ENCODE assay signal across 1 cellular context in genomic region chr7:100177040-100178001, GRCh38.
TF ChIP-seq lines count a peak whose summit lies in the region.

Gene GPC2, minus strand, starts transcription at chr7:100177381. Its CDS starts 182 bp downstream, at chr7:100177199.
Gene STAG3, plus strand, starts transcription at chr7:100177918. Its CDS starts 2,639 bp downstream, at chr7:100180557.

TF ChIP-seq in HepG2, 621 proteins besides CTCF, POLR2A, EP300 and RAD21 (continued from another document and continues in another):
- TF ChIP-seq ZFYVE20 (CRISPR knock-in tag; IDR thresholded peaks at IDR 0.05; ENCODE audit: borderline replicate concordance, low read depth) (peak; percentile 84; the same call in 1 of the 2 replicates), SP4 (CRISPR knock-in tag; IDR thresholded peaks at IDR 0.05) (peak; percentile 83), HNRNPUL1 (IDR thresholded peaks at IDR 0.05; ENCODE audit: low read depth, low read length) (no peak), ZNF776 (CRISPR knock-in tag; IDR thresholded peaks at IDR 0.05) (0 out of 2 replicates have a peak, but pooled peaks have one; percentile 24), ZNF724P (CRISPR knock-in tag; IDR thresholded peaks at IDR 0.05; ENCODE audit: borderline replicate concordance) (0 out of 2 replicates have a peak, but pooled peaks have one; percentile 35), HIVEP1 (CRISPR knock-in tag; IDR thresholded peaks at IDR 0.05) (peak; percentile 52; the same call in 1 of the 2 replicates), ZFY (CRISPR knock-in tag; IDR thresholded peaks at IDR 0.05) (peak; percentile 20; the same call in 1 of the 2 replicates), ZNF891 (CRISPR knock-in tag; IDR thresholded peaks at IDR 0.05) (peak; percentile 81), NFAT5 (CRISPR knock-in tag; IDR thresholded peaks at IDR 0.05) (peak; percentile 83; the same call in 1 of the 2 replicates), BORCS8-MEF2B (CRISPR knock-in tag; IDR thresholded peaks at IDR 0.05) (peak; percentile 43; the same call in 1 of the 2 replicates), RBFOX2 (IDR thresholded peaks at IDR 0.05; ENCODE audit: low read depth, low read length) (0 out of 2 replicates have a peak, but pooled peaks have one; percentile 46), MXD3 (CRISPR knock-in tag; IDR thresholded peaks at IDR 0.05) (0 out of 2 replicates have a peak, but pooled peaks have one; percentile 37), CBX2 (IDR thresholded peaks at IDR 0.05; ENCODE audit: low read depth, low read length) (no peak), CBX2 (CRISPR knock-in tag; IDR thresholded peaks at IDR 0.05; ENCODE audit: low read depth) (0 out of 2 replicates have a peak, but pooled peaks have one; percentile 54), PHF8 (CRISPR knock-in tag; IDR thresholded peaks at IDR 0.05) (0 out of 2 replicates have a peak, but pooled peaks have one; percentile 34), HOXD1 (CRISPR knock-in tag; IDR thresholded peaks at IDR 0.05) (no peak), MXD4 (CRISPR knock-in tag; IDR thresholded peaks at IDR 0.05) (no peak), NCOR1 (IDR thresholded peaks at IDR 0.05; ENCODE audit: borderline replicate concordance, low read length) (no peak), NCOA1 (CRISPR knock-in tag; IDR thresholded peaks at IDR 0.05) (no peak), SRY (CRISPR knock-in tag; IDR thresholded peaks at IDR 0.05) (0 out of 2 replicates have a peak, but pooled peaks have one; percentile 63), CSRNP1 (CRISPR knock-in tag; IDR thresholded peaks at IDR 0.05) (0 out of 2 replicates have a peak, but pooled peaks have one; percentile 40), NR2C2 (CRISPR knock-in tag; IDR thresholded peaks at IDR 0.05; ENCODE audit: borderline replicate concordance) (no peak), ASH2L (IDR thresholded peaks at IDR 0.05; ENCODE audit: insufficient read length, low read depth, low read length) (peak; percentile 12), FOXJ3 (CRISPR knock-in tag; IDR thresholded peaks at IDR 0.05; ENCODE audit: borderline replicate concordance) (no peak), ZNF280B (CRISPR knock-in tag; IDR thresholded peaks at IDR 0.05; ENCODE audit: borderline replicate concordance) (0 out of 2 replicates have a peak, but pooled peaks have one; percentile 41), NBN (conservative IDR thresholded peaks at IDR 0.05) (no peak), NFYC (CRISPR knock-in tag; IDR thresholded peaks at IDR 0.05) (peak; percentile 71), ZNF710 (CRISPR knock-in tag; IDR thresholded peaks at IDR 0.05; ENCODE audit: borderline replicate concordance) (0 out of 2 replicates have a peak, but pooled peaks have one; percentile 22), ELF4 (CRISPR knock-in tag; IDR thresholded peaks at IDR 0.05; ENCODE audit: borderline replicate concordance) (no peak), PAXIP1 (CRISPR knock-in tag; conservative IDR thresholded peaks at IDR 0.05) (no peak), NFE2L1 (CRISPR knock-in tag; IDR thresholded peaks at IDR 0.05; ENCODE audit: borderline replicate concordance) (no peak), FOXA3 (CRISPR knock-in tag; IDR thresholded peaks at IDR 0.05) (no peak), NRL (CRISPR knock-in tag; IDR thresholded peaks at IDR 0.05; ENCODE audit: borderline replicate concordance) (0 out of 2 replicates have a peak, but pooled peaks have one; percentile 42), ZNF879 (CRISPR knock-in tag; IDR thresholded peaks at IDR 0.05) (no peak), SOX13 (IDR thresholded peaks at IDR 0.05) (no peak), SOX13 (CRISPR knock-in tag; conservative IDR thresholded peaks at IDR 0.05 in 1 of 2, IDR thresholded peaks at IDR 0.05 in 1 of 2) (no peak)
- TF ChIP-seq, protein P1, sequence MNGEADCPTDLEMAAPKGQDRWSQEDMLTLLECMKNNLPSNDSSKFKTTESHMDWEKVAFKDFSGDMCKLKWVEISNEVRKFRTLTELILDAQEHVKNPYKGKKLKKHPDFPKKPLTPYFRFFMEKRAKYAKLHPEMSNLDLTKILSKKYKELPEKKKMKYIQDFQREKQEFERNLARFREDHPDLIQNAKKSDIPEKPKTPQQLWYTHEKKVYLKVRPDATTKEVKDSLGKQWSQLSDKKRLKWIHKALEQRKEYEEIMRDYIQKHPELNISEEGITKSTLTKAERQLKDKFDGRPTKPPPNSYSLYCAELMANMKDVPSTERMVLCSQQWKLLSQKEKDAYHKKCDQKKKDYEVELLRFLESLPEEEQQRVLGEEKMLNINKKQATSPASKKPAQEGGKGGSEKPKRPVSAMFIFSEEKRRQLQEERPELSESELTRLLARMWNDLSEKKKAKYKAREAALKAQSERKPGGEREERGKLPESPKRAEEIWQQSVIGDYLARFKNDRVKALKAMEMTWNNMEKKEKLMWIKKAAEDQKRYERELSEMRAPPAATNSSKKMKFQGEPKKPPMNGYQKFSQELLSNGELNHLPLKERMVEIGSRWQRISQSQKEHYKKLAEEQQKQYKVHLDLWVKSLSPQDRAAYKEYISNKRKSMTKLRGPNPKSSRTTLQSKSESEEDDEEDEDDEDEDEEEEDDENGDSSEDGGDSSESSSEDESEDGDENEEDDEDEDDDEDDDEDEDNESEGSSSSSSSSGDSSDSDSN (CRISPR knock-in tag; IDR thresholded peaks at IDR 0.05), result no peak
- TF ChIP-seq, protein P2, sequence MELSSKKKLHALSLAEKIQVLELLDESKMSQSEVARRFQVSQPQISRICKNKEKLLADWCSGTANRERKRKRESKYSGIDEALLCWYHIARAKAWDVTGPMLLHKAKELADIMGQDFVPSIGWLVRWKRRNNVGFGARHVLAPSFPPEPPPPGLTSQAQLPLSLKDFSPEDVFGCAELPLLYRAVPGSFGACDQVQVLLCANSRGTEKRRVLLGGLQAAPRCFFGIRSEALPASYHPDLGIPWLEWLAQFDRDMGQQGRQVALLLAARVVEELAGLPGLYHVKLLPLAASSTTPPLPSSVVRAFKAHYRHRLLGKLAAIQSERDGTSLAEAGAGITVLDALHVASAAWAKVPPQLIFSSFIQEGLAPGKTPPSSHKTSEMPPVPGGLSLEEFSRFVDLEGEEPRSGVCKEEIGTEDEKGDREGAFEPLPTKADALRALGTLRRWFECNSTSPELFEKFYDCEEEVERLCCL (CRISPR knock-in tag; IDR thresholded peaks at IDR 0.05; ENCODE audit: borderline replicate concordance), result no peak
